ENCODE assay signal across 10 cellular contexts in the genomic region with DNA sequence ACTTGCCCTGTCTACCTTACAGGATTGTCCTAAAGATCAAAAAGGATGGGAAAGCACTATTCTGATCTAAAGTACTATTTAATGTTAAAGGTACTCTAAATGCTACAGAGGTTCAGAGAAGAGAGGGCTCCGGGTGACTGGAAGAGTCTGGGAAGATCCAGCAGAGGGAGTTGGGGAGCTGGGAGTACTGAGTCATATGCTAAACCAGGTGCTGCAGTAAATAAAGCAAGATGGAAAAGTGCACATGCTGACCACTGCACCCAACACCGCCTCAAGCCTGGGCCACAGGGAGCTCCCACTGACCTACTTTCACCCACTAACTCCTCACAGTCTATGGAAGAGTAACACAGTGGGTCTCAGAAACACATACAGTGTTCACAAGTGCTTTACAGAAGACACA. TPM values are rescaled to one million over a fixed set of nuclear protein-coding genes. Genes with fewer than 3 reads are reported as not detected.
DNase-seq lines count a peak whose midpoint lies in the region; ATAC-seq, FAIRE-seq and TF ChIP-seq lines count a peak whose summit lies in the region.
"Had no signal": no experiment of that assay in that cellular context is flagged by ENCODE, and none has a peak within 500 bp of the region (broad histone marks: within the 10 kb centered on the region; RNA-seq: fewer than 3 reads in every experiment).

No MANE protein-coding gene starts in this region.

- H3K27ac Mint-ChIP-seq in astrocyte (ENCODE audit: unreplicated experiment), result no peak overlapping the region
- H3K27ac Mint-ChIP-seq in naive thymus-derived CD4-positive, alpha-beta T cell, result no peak overlapping the region
- no peak overlapping the region for H3K27ac Mint-ChIP-seq in activated CD8-positive, alpha-beta memory T cell treated with anti-CD3 and anti-CD28 coated beads, Interleukin-2, amount 10 ng/mL, durations not matched to agents 7 days and 5 days

- H2AFZ ChIP-seq in astrocyte (ENCODE audit: low read depth, low read length), result no peak overlapping the region

- peaks cover 43% of the 10 kb centered on the region for H3K4me1 Mint-ChIP-seq in astrocyte (ENCODE audit: low read depth, unreplicated experiment)
- no peaks in the 10 kb centered on the region for H3K4me1 Mint-ChIP-seq in naive thymus-derived CD4-positive, alpha-beta T cell
- no peaks in the 10 kb centered on the region for H3K4me1 Mint-ChIP-seq in activated CD8-positive, alpha-beta memory T cell treated with anti-CD3 and anti-CD28 coated beads, Interleukin-2, amount 10 ng/mL, durations not matched to agents 7 days and 5 days

- H3K4me3 ChIP-seq in astrocyte (ENCODE audit: insufficient read depth, low read depth, low read length), result no peak overlapping the region
- no peak overlapping the region for H3K4me3 ChIP-seq in naive thymus-derived CD4-positive, alpha-beta T cell (ENCODE audit: low read length)

- H3K9me3 Mint-ChIP-seq in astrocyte (ENCODE audit: unreplicated experiment), result peaks cover 2% of the 10 kb centered on the region
- no peaks in the 10 kb centered on the region for H3K9me3 Mint-ChIP-seq in naive thymus-derived CD4-positive, alpha-beta T cell
- no peaks in the 10 kb centered on the region for H3K9me3 Mint-ChIP-seq in activated CD8-positive, alpha-beta memory T cell treated with anti-CD3 and anti-CD28 coated beads, Interleukin-2, amount 10 ng/mL, durations not matched to agents 7 days and 5 days (ENCODE audit: low read depth)

- no peaks in the 10 kb centered on the region for H3K79me2 ChIP-seq in astrocyte (ENCODE audit: insufficient read depth, low read length)

- CTCF ChIA-PET in naive thymus-derived CD4-positive, alpha-beta T cell (lab: Charles Lee), result no interaction called here
- CTCF ChIA-PET in activated CD8-positive, alpha-beta memory T cell treated with anti-CD3 and anti-CD28 coated beads, Interleukin-2, amount 10 ng/mL, durations not matched to agents 7 days and 5 days (lab: Charles Lee), result no interaction called here

- TF ChIP-seq CTCF in astrocyte (IDR thresholded peaks at IDR 0.05; ENCODE audit: insufficient read depth, low read depth, low read length), result peak; percentile 57

- peaks cover 22% of the 10 kb centered on the region for H3K27me3 Mint-ChIP-seq in astrocyte (ENCODE audit: low read depth, unreplicated experiment)
- H3K27me3 Mint-ChIP-seq in naive thymus-derived CD4-positive, alpha-beta T cell, result peaks cover 11 to 25% (median 18%) of the 10 kb centered on the region in 5 donors
- peaks cover 17% of the 10 kb centered on the region for H3K27me3 Mint-ChIP-seq in activated CD8-positive, alpha-beta memory T cell treated with anti-CD3 and anti-CD28 coated beads, Interleukin-2, amount 10 ng/mL, durations not matched to agents 7 days and 5 days

- DNase-seq in D341Med (ENCODE audit: low spot score) (peak; percentile 47), HuH-7.5 (ENCODE audit: low spot score) (peak; percentile 27), astrocyte (ENCODE audit: low read depth) (peak; percentile 20), lung microvascular endothelial cell (ENCODE audit: low read depth in 2 of 2) (peak; percentile 34 to 54), NCI-H1092 treated with DMSO at 0.1 percent for 48 hours (lab: John Stamatoyannopoulos, UW) (no peak)
- DNase-seq in naive thymus-derived CD4-positive, alpha-beta T cell, result no peak
- DNase-seq in activated CD8-positive, alpha-beta memory T cell treated with anti-CD3 and anti-CD28 coated beads, Interleukin-2, amount 10 ng/mL, durations not matched to agents 7 days and 5 days, result no peak

- no peak overlapping the region for H3K4me3 Mint-ChIP-seq in astrocyte (ENCODE audit: unreplicated experiment)
- H3K4me3 Mint-ChIP-seq in naive thymus-derived CD4-positive, alpha-beta T cell, result no peak overlapping the region
- H3K4me3 Mint-ChIP-seq in activated CD8-positive, alpha-beta memory T cell treated with anti-CD3 and anti-CD28 coated beads, Interleukin-2, amount 10 ng/mL, durations not matched to agents 7 days and 5 days, result no peak overlapping the region

- H3K27me3 ChIP-seq in astrocyte (ENCODE audit: insufficient read depth, low read length), result peaks cover 3% of the 10 kb centered on the region
- H3K27me3 ChIP-seq in naive thymus-derived CD4-positive, alpha-beta T cell (ENCODE audit: control insufficient read depth in 2 of 2, insufficient read depth in 2 of 2, low read length in 2 of 2), result no peaks in the 10 kb centered on the region

- H3K4me2 ChIP-seq in astrocyte (ENCODE audit: low read length), result no peak overlapping the region

- H3K36me3 Mint-ChIP-seq in astrocyte (ENCODE audit: low read depth, unreplicated experiment), result peaks cover 2% of the 10 kb centered on the region
- H3K36me3 Mint-ChIP-seq in naive thymus-derived CD4-positive, alpha-beta T cell, result no peaks in the 10 kb centered on the region
- H3K36me3 Mint-ChIP-seq in activated CD8-positive, alpha-beta memory T cell treated with anti-CD3 and anti-CD28 coated beads, Interleukin-2, amount 10 ng/mL, durations not matched to agents 7 days and 5 days, result no peaks in the 10 kb centered on the region

- POLR2A ChIA-PET in naive thymus-derived CD4-positive, alpha-beta T cell (lab: Charles Lee), result no interaction called here

- H3K4me1 ChIP-seq in astrocyte (ENCODE audit: insufficient read depth, low read length), result peaks cover 6% of the 10 kb centered on the region
- no peaks in the 10 kb centered on the region for H3K4me1 ChIP-seq in naive thymus-derived CD4-positive, alpha-beta T cell (ENCODE audit: control insufficient read depth in 2 of 2, insufficient read depth in 2 of 2, low read length in 2 of 2)

- no peak overlapping the region for H3K27ac ChIP-seq in astrocyte (ENCODE audit: low read depth, low read length)
- no peak overlapping the region for H3K27ac ChIP-seq in naive thymus-derived CD4-positive, alpha-beta T cell (ENCODE audit: low read depth, low read length)

- H3K36me3 ChIP-seq in astrocyte (ENCODE audit: insufficient read depth, low read length), result no peaks in the 10 kb centered on the region
- no peaks in the 10 kb centered on the region for H3K36me3 ChIP-seq in naive thymus-derived CD4-positive, alpha-beta T cell (ENCODE audit: control insufficient read depth in 2 of 3, insufficient read depth in 3 of 3, low read length in 3 of 3)

- H3K9ac ChIP-seq in astrocyte (ENCODE audit: low read length), result no peak overlapping the region

- FAIRE-seq in astrocyte (lab: Jason Lieb, UNC), result no peak

- H3K9me3 ChIP-seq in astrocyte (ENCODE audit: insufficient read depth, low read depth, low read length), result no peaks in the 10 kb centered on the region
- H3K9me3 ChIP-seq in naive thymus-derived CD4-positive, alpha-beta T cell (ENCODE audit: control insufficient read depth in 2 of 3, low read length in 3 of 3), result no peaks in the 10 kb centered on the region

- no peak for ATAC-seq in naive thymus-derived CD4-positive, alpha-beta T cell
- ATAC-seq in GM21528 (IDR thresholded peaks at IDR 0.05; ENCODE audit: low FRiP score, unreplicated experiment), result no peak
- no peak for ATAC-seq in activated CD8-positive, alpha-beta memory T cell treated with anti-CD3 and anti-CD28 coated beads, Interleukin-2, amount 10 ng/mL, durations not matched to agents 7 days and 5 days

- intact Hi-C loops in naive thymus-derived CD4-positive, alpha-beta T cell (cut with micrococcal nuclease), result no loop called here

- H4K20me1 ChIP-seq in astrocyte (ENCODE audit: insufficient read depth, low read length), result no peaks in the 10 kb centered on the region

RNA-seq across cellular contexts. Expression of a gene that starts 49.3 kb away (rescaled TPM):
- total RNA-seq in astrocyte (0.45 and 1.4 TPM in 2 replicates), lung microvascular endothelial cell (under 0.01 TPM in 1 of 2 replicates, not detected in the other)
- total RNA-seq in naive thymus-derived CD4-positive, alpha-beta T cell, result not detected
- not detected for polyA plus RNA-seq in naive thymus-derived CD4-positive, alpha-beta T cell
- not detected for total RNA-seq in activated CD8-positive, alpha-beta memory T cell treated with anti-CD3 and anti-CD28 coated beads, Interleukin-2, amount 10 ng/mL, durations not matched to agents 7 days and 5 days
- total RNA-seq: activated CD8-positive, alpha-beta memory T cell treated with anti-CD3 and anti-CD28 coated beads for 36 hours; lower leg skin had no signal

Comparison
In these comparisons a context has a peak if more than half of its experiments do, and no peak if none do; other contexts are left out.
1. DNase-seq: peak in D341Med (single experiment), HuH-7.5 (single experiment), astrocyte (single experiment) and lung microvascular endothelial cell (2 of 2); none in naive thymus-derived CD4-positive, alpha-beta T cell (0 of 9), NCI-H1092 treated with DMSO at 0.1 percent for 48 hours (single experiment) and activated CD8-positive, alpha-beta memory T cell treated with anti-CD3 and anti-CD28 coated beads, Interleukin-2, amount 10 ng/mL, durations not matched to agents 7 days and 5 days (single experiment).